ENCODE assay signal across 29 cellular contexts in the genomic region with DNA sequence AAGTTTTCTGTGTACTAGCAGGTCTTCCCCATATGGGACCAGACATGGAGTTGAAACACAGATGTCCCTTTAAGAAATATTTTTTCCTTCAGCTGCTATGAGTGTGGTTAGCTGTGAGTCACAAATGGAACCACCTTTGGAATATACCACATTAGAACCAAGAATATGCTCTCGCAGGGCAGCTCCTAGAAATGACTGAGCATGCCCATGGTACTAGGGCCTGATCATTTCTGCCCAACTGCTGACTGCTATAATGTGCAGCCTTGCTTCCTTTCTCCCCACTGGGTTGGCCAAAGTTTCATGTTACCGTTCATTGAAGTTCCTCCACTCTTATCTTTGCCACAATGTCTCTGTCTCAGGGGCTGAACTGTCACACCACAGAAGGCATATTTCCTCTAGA.
A peak's percentile ranks its signal among the peaks of the same experiment; 100 is the strongest.
DNase-seq lines count a peak whose midpoint lies in the region; TF ChIP-seq lines count a peak whose summit lies in the region.
"Had no signal": no experiment of that assay in that cellular context is flagged by ENCODE, and none has a peak within 500 bp of the region (broad histone marks: within the 10 kb centered on the region; RNA-seq: fewer than 3 reads in every experiment).

No MANE protein-coding gene starts in this region.

- H3K4me3 ChIP-seq in fibroblast of mammary gland (ENCODE audit: control insufficient read depth, low read depth, low read length) (no peak overlapping the region), coronary artery (no peak overlapping the region)
- H3K4me3 ChIP-seq: lung, mucosa of descending colon, smooth muscle cell, stomach, thyroid gland had no signal

- TF ChIP-seq CTCF in fibroblast of mammary gland (conservative IDR thresholded peaks at IDR 0.05; ENCODE audit: control insufficient read depth, insufficient read depth, low read depth, low read length): no peak
- TF ChIP-seq CTCF in coronary artery (IDR thresholded peaks at IDR 0.05): no peak

- H3K27ac ChIP-seq in coronary artery: no peak overlapping the region
- H3K27ac ChIP-seq: stomach, thyroid gland had no signal

- DNase-seq in A172 (ENCODE audit: low spot score): peak; percentile 5
- peak; percentile 27 for DNase-seq in H4 (ENCODE audit: low spot score)
- DNase-seq in OCI-M2 (lab: John Stamatoyannopoulos, UW; ENCODE audit: unreplicated experiment): peak; percentile 12
- DNase-seq in fibroblast of mammary gland (ENCODE audit: low read depth): peak; percentile 5
- no peak for DNase-seq in NCI-H446 treated with DMSO at 0.1 percent for 48 hours (lab: John Stamatoyannopoulos, UW)
- DNase-seq in coronary artery (ENCODE audit: low spot score): no peak
- DNase-seq in T-helper 9 cell: no peak
- DNase-seq in retina: no peak
- DNase-seq: 8988T; activated CD4-positive, alpha-beta T cell treated with anti-CD3 and anti-CD28 coated beads for 48 hours; activated CD8-positive, alpha-beta memory T cell treated with anti-CD3 and anti-CD28 coated beads for 24 hours; activated gamma-delta T cell; activated naive CD8-positive, alpha-beta T cell treated with anti-CD3 and anti-CD28 coated beads, Interleukin-2, amount 10 ng/mL, durations not matched to agents 7 days and 5 days; CD8-positive, alpha-beta memory T cell; cerebellar nuclear complex; GDM1; HCEC 1CT; head of caudate nucleus; kidney glomerular epithelial cell; mucosa of descending colon; NCI-H2081; NCI-H2227 treated with DMSO at 0.1 percent for 48 hours; NCI-H748 treated with DMSO at 0.1 percent for 48 hours; stimulated activated CD4-positive, alpha-beta T cell treated with anti-CD3 and anti-CD28 coated beads, Interleukin-1b, Interleukin-23, amount 100 ng/mL, for 48 hours; stimulated activated CD8-positive, alpha-beta memory T cell treated with anti-CD3 and anti-CD28 coated beads, Interleukin-4, amount 100 ng/mL, for 48 hours; stomach; thyroid gland had no signal

Comparison
In these comparisons a context has a peak if more than half of its experiments do, and no peak if none do; other contexts are left out.
1. DNase-seq: peak in A172 (single experiment), H4 (single experiment), OCI-M2 (single experiment) and fibroblast of mammary gland (single experiment); none in NCI-H446 treated with DMSO at 0.1 percent for 48 hours (single experiment), coronary artery (single experiment), T-helper 9 cell (single experiment) and retina (single experiment).